ENCODE assay signal across 8 cellular contexts in genomic region chr5:172834570-172835245, GRCh38. TPM values are rescaled to one million over a fixed set of nuclear protein-coding genes. Genes with fewer than 3 reads are reported as not detected.
DNase-seq lines count a peak whose midpoint lies in the region; ATAC-seq lines count a peak whose summit lies in the region.

No MANE protein-coding gene starts in this region.

- H3K27ac ChIP-seq in mucosa of rectum (ENCODE audit: low read depth in 2 of 2, low read length in 2 of 2): peak overlapping the region; percentile 92 to 95

- H3K27ac Mint-ChIP-seq in T-helper 2 cell treated with Interferon-gamma antibody and Interleukin-4, amounts not matched to agents 5 μg/mL and 100 μg/mL, for 36 hours: peak overlapping the region; percentile 76

- no peaks in the 10 kb centered on the region for H3K36me3 ChIP-seq in mucosa of rectum (ENCODE audit: control insufficient read depth in 2 of 2, insufficient read depth in 2 of 2, low read length in 2 of 2)

- no peaks in the 10 kb centered on the region for H3K27me3 Mint-ChIP-seq in T-helper 2 cell treated with Interferon-gamma antibody and Interleukin-4, amounts not matched to agents 5 μg/mL and 100 μg/mL, for 36 hours (ENCODE audit: low read depth)

- no peaks in the 10 kb centered on the region for H3K9me3 Mint-ChIP-seq in T-helper 2 cell treated with Interferon-gamma antibody and Interleukin-4, amounts not matched to agents 5 μg/mL and 100 μg/mL, for 36 hours

- H3K4me1 Mint-ChIP-seq in T-helper 2 cell treated with Interferon-gamma antibody and Interleukin-4, amounts not matched to agents 5 μg/mL and 100 μg/mL, for 36 hours (ENCODE audit: low read depth): peaks cover 23% of the 10 kb centered on the region

- H3K4me3 ChIP-seq in mucosa of rectum (ENCODE audit: low read length in 2 of 2): peak overlapping the region; percentile 87

- DNase-seq in T-helper 2 cell treated with Interferon-gamma antibody and Interleukin-4, amounts not matched to agents 5 μg/mL and 100 μg/mL, for 36 hours (ENCODE audit: low spot score): no peak
- no peak for DNase-seq in T-helper 2 cell
- DNase-seq in SK-N-DZ (ENCODE audit: low spot score): peak; percentile 26
- DNase-seq in epidermal melanocyte (ENCODE audit: insufficient read length, low spot score): peak; percentile 26
- no peak for DNase-seq in NCI-H446 (lab: John Stamatoyannopoulos, UW)

- H3K4me1 ChIP-seq in mucosa of rectum (ENCODE audit: control insufficient read depth in 2 of 2, insufficient read depth in 2 of 2, low read length in 2 of 2): peaks cover 38% of the 10 kb centered on the region in 2 donors

- ATAC-seq in GM21723 (IDR thresholded peaks at IDR 0.05; ENCODE audit: unreplicated experiment): no peak
- ATAC-seq in GM21619 (IDR thresholded peaks at IDR 0.05; ENCODE audit: unreplicated experiment): no peak

- no peaks in the 10 kb centered on the region for H3K27me3 ChIP-seq in mucosa of rectum (ENCODE audit: control insufficient read depth in 2 of 2, insufficient read depth in 2 of 2, low read length in 2 of 2)

- peak overlapping the region; percentile 90 to 92 for H3K9ac ChIP-seq in mucosa of rectum (ENCODE audit: low read depth in 1 of 2, low read length in 2 of 2)

- peak overlapping the region; percentile 79 for H3K4me3 Mint-ChIP-seq in T-helper 2 cell treated with Interferon-gamma antibody and Interleukin-4, amounts not matched to agents 5 μg/mL and 100 μg/mL, for 36 hours

- H3K9me3 ChIP-seq in mucosa of rectum (ENCODE audit: control insufficient read depth in 2 of 2, low read length in 2 of 2): no peaks in the 10 kb centered on the region

- H3K36me3 Mint-ChIP-seq in T-helper 2 cell treated with Interferon-gamma antibody and Interleukin-4, amounts not matched to agents 5 μg/mL and 100 μg/mL, for 36 hours (ENCODE audit: low read depth): peaks cover 3% of the 10 kb centered on the region

RNA-seq across cellular contexts. Expression of gene ERGIC1, which starts 0.7 kb away (rescaled TPM):
- polyA plus RNA-seq in SK-N-DZ (2014; cell fraction: cytosol; rRNA removed): 114 and 117 TPM in 2 replicates
- polyA plus RNA-seq in SK-N-DZ (2014; cell fraction: nucleus; rRNA removed): 53.9 and 54.7 TPM in 2 replicates

Comparison
In these comparisons a context has a peak if more than half of its experiments do, and no peak if none do; other contexts are left out.
1. DNase-seq: peak in SK-N-DZ (single experiment) and epidermal melanocyte (single experiment); none in T-helper 2 cell treated with Interferon-gamma antibody and Interleukin-4, amounts not matched to agents 5 μg/mL and 100 μg/mL, for 36 hours (single experiment), T-helper 2 cell (0 of 5) and NCI-H446 (0 of 2).